In genomic region chr13:79309690-79310089, GRCh38 we compare ENCODE assay signal across 23 cellular contexts.
"Had no signal": no experiment of that assay in that cellular context is flagged by ENCODE, and none has a peak within 500 bp of the region (broad histone marks: within the 10 kb centered on the region; RNA-seq: fewer than 3 reads in every experiment).

No MANE protein-coding gene starts in this region.

- ATAC-seq: esophagus mucosa; gastrocnemius medialis; left colon; lower lobe of right lung; naive thymus-derived CD8-positive, alpha-beta T cell; stimulated activated memory B cell treated with anti-CD40 and anti-IgM and Interleukin-4, amounts not matched to agents 10 μg/mL and 1 μg/mL and 100 μg/mL, for 72 hours; stimulated activated naive CD8-positive, alpha-beta T cell treated with anti-CD3 and anti-CD28 coated beads, Interleukin-15, Interleukin-2, amounts not matched to agents 100 U/mL and 50 U/mL, for 24 hours had no signal

- H3K27ac ChIP-seq: colonic mucosa, epithelial cell of prostate, gastrocnemius medialis, left ventricle myocardium inferior, lower lobe of right lung, prostate gland, right atrium auricular region, skin epidermis, spleen, testis, tibial artery had no signal

- H3K4me1 ChIP-seq: colonic mucosa, gastrocnemius medialis, lower lobe of right lung, prostate gland, right atrium auricular region, spleen had no signal

- H3K36me3 ChIP-seq: colonic mucosa, gastrocnemius medialis, left ventricle myocardium inferior, prostate gland, right atrium auricular region had no signal

- H3K4me3 ChIP-seq: colonic mucosa, gastrocnemius medialis, left ventricle myocardium inferior, lower lobe of right lung, prostate gland, right atrium auricular region, skin epidermis, spleen, testis, tibial artery had no signal

- H3K27me3 ChIP-seq: colonic mucosa, gastrocnemius medialis, right atrium auricular region, spleen, testis had no signal

- DNase-seq: colonic mucosa; effector CD8-positive, alpha-beta T cell; endodermal cell; foreskin fibroblast; gastrocnemius medialis; left colon; left ventricle myocardium inferior; lower lobe of right lung; naive thymus-derived CD8-positive, alpha-beta T cell; nephron progenitor cell; nucleus accumbens; spleen; stimulated activated CD4-positive, alpha-beta T cell treated with anti-CD3 and anti-CD28 coated beads, Interleukin-4, amount 100 ng/mL, for 4 hours; stimulated activated naive CD8-positive, alpha-beta T cell treated with anti-CD3 and anti-CD28 coated beads, Interleukin-15, Interleukin-2, amounts not matched to agents 100 U/mL and 50 U/mL, for 24 hours; substantia nigra; testis; tibial artery had no signal

- H3K9me3 ChIP-seq: colonic mucosa, gastrocnemius medialis, lower lobe of right lung, prostate gland, right atrium auricular region, spleen, testis, tibial artery had no signal
